Comparison of ENCODE assay signal across 22 cellular contexts in genomic region chr2:137943035-137943830, GRCh38. TPM values are rescaled to one million over a fixed set of nuclear protein-coding genes. Genes with fewer than 3 reads are reported as not detected.
"Had no signal": no experiment of that assay in that cellular context is flagged by ENCODE, and none has a peak within 500 bp of the region (broad histone marks: within the 10 kb centered on the region; RNA-seq: fewer than 3 reads in every experiment).

No MANE protein-coding gene starts in this region.

- H3K27ac ChIP-seq: adrenal gland, esophagus squamous epithelium, heart right ventricle had no signal

- H3K9me3 Mint-ChIP-seq: activated naive CD4-positive, alpha-beta T cell treated with anti-CD3 and anti-CD28 coated beads, Interleukin-2, amount 50 U/mL, for 72 hours; activated T-helper 1 cell treated with anti-CD3 and anti-CD28 coated beads, Interleukin-12 subunit alpha, Interleukin-12 subunit beta, Interleukin-2, Interleukin-4 antibody, amounts not matched to agents 30 ng/mL and 10 ng/mL and 1 ng/mL, durations not matched to agents 14 hours and 24 hours and 36 hours; effector memory CD8-positive, alpha-beta T cell; nephron progenitor cell had no signal

- H3K4me3 ChIP-seq: adrenal gland, esophagus squamous epithelium, heart right ventricle, thyroid gland had no signal

- H3K9me3 ChIP-seq: adrenal gland, esophagus squamous epithelium, heart right ventricle, thyroid gland had no signal

- H3K4me3 Mint-ChIP-seq: activated T-helper 1 cell treated with anti-CD3 and anti-CD28 coated beads, Interleukin-12 subunit alpha, Interleukin-12 subunit beta, Interleukin-2, Interleukin-4 antibody, amounts not matched to agents 30 ng/mL and 10 ng/mL and 1 ng/mL, durations not matched to agents 14 hours and 24 hours and 36 hours; effector memory CD8-positive, alpha-beta T cell; immature natural killer cell; nephron progenitor cell had no signal

- H3K4me1 ChIP-seq: adrenal gland, esophagus squamous epithelium, heart right ventricle had no signal

- ATAC-seq: activated CD4-positive, CD25-positive, alpha-beta regulatory T cell treated with anti-CD3 and anti-CD28 coated beads, Interleukin-2, amount 50 U/mL, for 24 hours; activated naive CD4-positive, alpha-beta T cell treated with anti-CD3 and anti-CD28 coated beads, Interleukin-2, amount 50 U/mL, for 72 hours; effector memory CD8-positive, alpha-beta T cell; heart right ventricle had no signal

- H3K4me1 Mint-ChIP-seq: immature natural killer cell had no signal

- DNase-seq: activated CD4-positive, alpha-beta T cell treated with anti-CD3 and anti-CD28 coated beads, Interleukin-2, amount 50 U/mL, for 4 hours; activated gamma-delta T cell treated with Interleukin-2 at 50 U/mL for 16 hours; adrenal gland; dermis blood vessel endothelial cell; effector memory CD8-positive, alpha-beta T cell; esophagus squamous epithelium; heart right ventricle; immature natural killer cell; kidney glomerular epithelial cell; mesendoderm; nephron progenitor cell; nucleus accumbens; stimulated activated CD4-positive, alpha-beta T cell treated with anti-CD3 and anti-CD28 coated beads, Interleukin-12 subunit alpha, Interleukin-12 subunit beta, amount 100 ng/mL, for 4 hours; stimulated activated CD4-positive, alpha-beta T cell treated with anti-CD3 and anti-CD28 coated beads, Interleukin-1b, Interleukin-23, amount 100 ng/mL, for 48 hours; stimulated activated CD8-positive, alpha-beta memory T cell treated with anti-CD3 and anti-CD28 coated beads, Interleukin-4, amount 100 ng/mL, for 48 hours; stimulated activated naive CD4-positive, alpha-beta T cell; T-helper 1 cell; T-helper 9 cell; thyroid gland had no signal

- H3K27ac Mint-ChIP-seq: activated naive CD4-positive, alpha-beta T cell treated with anti-CD3 and anti-CD28 coated beads, Interleukin-2, amount 50 U/mL, for 72 hours; activated T-helper 1 cell treated with anti-CD3 and anti-CD28 coated beads, Interleukin-12 subunit alpha, Interleukin-12 subunit beta, Interleukin-2, Interleukin-4 antibody, amounts not matched to agents 30 ng/mL and 10 ng/mL and 1 ng/mL, durations not matched to agents 14 hours and 24 hours and 36 hours; effector memory CD8-positive, alpha-beta T cell; immature natural killer cell had no signal

- H3K27me3 Mint-ChIP-seq: effector memory CD8-positive, alpha-beta T cell had no signal

- H3K27me3 ChIP-seq: adrenal gland, esophagus squamous epithelium, heart right ventricle, thyroid gland had no signal

- H3K36me3 Mint-ChIP-seq: activated naive CD4-positive, alpha-beta T cell treated with anti-CD3 and anti-CD28 coated beads, Interleukin-2, amount 50 U/mL, for 72 hours; immature natural killer cell had no signal

- H3K36me3 ChIP-seq: adrenal gland, esophagus squamous epithelium, heart right ventricle, thyroid gland had no signal

RNA-seq across cellular contexts. Expression of gene HNMT, which starts 21.0 kb away (rescaled TPM):
- total RNA-seq: activated naive CD4-positive, alpha-beta T cell treated with anti-CD3 and anti-CD28 coated beads, Interleukin-2, amount 50 U/mL, for 72 hours; activated T-helper 1 cell treated with anti-CD3 and anti-CD28 coated beads, Interleukin-12 subunit alpha, Interleukin-12 subunit beta, Interleukin-2, Interleukin-4 antibody, amounts not matched to agents 30 ng/mL and 10 ng/mL and 1 ng/mL, durations not matched to agents 14 hours and 24 hours and 36 hours had no signal
